22 cellular contexts compared by ENCODE assay signal in genomic region chr1:224884428-224884827, GRCh38. TPM values are rescaled to one million over a fixed set of nuclear protein-coding genes. Genes with fewer than 3 reads are reported as not detected.
A peak's percentile ranks its signal among the peaks of the same experiment; 100 is the strongest.
DNase-seq lines count a peak whose midpoint lies in the region; TF ChIP-seq lines count a peak whose summit lies in the region.
"Had no signal": no experiment of that assay in that cellular context is flagged by ENCODE, and none has a peak within 500 bp of the region (broad histone marks: within the 10 kb centered on the region; RNA-seq: fewer than 3 reads in every experiment).

No MANE protein-coding gene starts in this region.

- no peak overlapping the region for H3K9ac ChIP-seq in iPS-20b (ENCODE audit: low read depth, low read length)

- no peaks in the 10 kb centered on the region for H3K36me3 ChIP-seq in iPS-20b (ENCODE audit: insufficient read depth, low read depth, low read length)
- H3K36me3 ChIP-seq: ascending aorta, heart left ventricle, Peyer's patch, WERI-Rb-1 had no signal

- H3K9me3 ChIP-seq in iPS-20b (ENCODE audit: insufficient read depth, low read depth, low read length), result peaks cover 16% of the 10 kb centered on the region
- H3K9me3 ChIP-seq: ascending aorta, Peyer's patch had no signal

- H3K4me3 ChIP-seq in iPS-20b (ENCODE audit: low read length) (0 out of 2 replicates have a peak overlapping the region, but pooled peaks have one; percentile 3), coronary artery (no peak overlapping the region)
- H3K4me3 ChIP-seq: ascending aorta, heart left ventricle, Peyer's patch had no signal

- TF ChIP-seq CTCF in coronary artery (IDR thresholded peaks at IDR 0.05), result no peak

- no peak overlapping the region for H3K27ac ChIP-seq in iPS-20b (ENCODE audit: low read length)
- no peak overlapping the region for H3K27ac ChIP-seq in coronary artery
- H3K27ac ChIP-seq: 22Rv1, ascending aorta, heart left ventricle, Peyer's patch, WERI-Rb-1 had no signal

- peaks cover 36% of the 10 kb centered on the region for H3K4me1 ChIP-seq in iPS-20b (ENCODE audit: insufficient read depth, low read length)
- H3K4me1 ChIP-seq: ascending aorta, heart left ventricle had no signal

- DNase-seq in DMS79 treated with DMSO at 0.1 percent for 48 hours (lab: John Stamatoyannopoulos, UW) (peak; percentile 36), DMS79 (lab: John Stamatoyannopoulos, UW) (no peak), RPMI7951 (ENCODE audit: low read depth) (peak; percentile 32), activated gamma-delta T cell (lab: John Stamatoyannopoulos, UW) (no peak), coronary artery (ENCODE audit: low spot score) (no peak), hippocampal formation (lab: John Stamatoyannopoulos, UW) (no peak)
- no peak for DNase-seq in activated CD4-positive, alpha-beta T cell treated with anti-CD3 and anti-CD28 coated beads, Interleukin-2, amount 50 U/mL, for 4 hours
- DNase-seq: activated effector memory CD4-positive, alpha-beta T cell treated with Interleukin-2 at 50 U/mL for 16 hours; CD4-positive, alpha-beta memory T cell; erythroblast; heart left ventricle; KBM-7; left cardiac atrium; naive B cell; NCI-H1436 treated with DMSO at 0.1 percent for 48 hours; NCI-H510A treated with DMSO at 0.1 percent for 48 hours; Peyer's patch; substantia nigra; WERI-Rb-1 had no signal

- H3K27me3 ChIP-seq in iPS-20b (ENCODE audit: insufficient read depth, low read length), result no peaks in the 10 kb centered on the region
- H3K27me3 ChIP-seq: ascending aorta, Peyer's patch had no signal

RNA-seq across cellular contexts. Expression of gene DNAH14, which starts 45.0 kb away (rescaled TPM):
- 19.5 and 19.7 TPM in 2 replicates for total RNA-seq in RPMI7951 (2014; rRNA removed; shearing (Covaris generic))
- total RNA-seq: CD4-positive, alpha-beta memory T cell had no signal

Comparison
In these comparisons a context has a peak if more than half of its experiments do, and no peak if none do; other contexts are left out.
1. DNase-seq: peak in DMS79 treated with DMSO at 0.1 percent for 48 hours (single experiment) and RPMI7951 (single experiment); none in DMS79 (single experiment), activated gamma-delta T cell (single experiment), coronary artery (single experiment), activated CD4-positive, alpha-beta T cell treated with anti-CD3 and anti-CD28 coated beads, Interleukin-2, amount 50 U/mL, for 4 hours (0 of 2) and hippocampal formation (0 of 2).